ENCODE assay signal across 1 cellular context in the genomic region with DNA sequence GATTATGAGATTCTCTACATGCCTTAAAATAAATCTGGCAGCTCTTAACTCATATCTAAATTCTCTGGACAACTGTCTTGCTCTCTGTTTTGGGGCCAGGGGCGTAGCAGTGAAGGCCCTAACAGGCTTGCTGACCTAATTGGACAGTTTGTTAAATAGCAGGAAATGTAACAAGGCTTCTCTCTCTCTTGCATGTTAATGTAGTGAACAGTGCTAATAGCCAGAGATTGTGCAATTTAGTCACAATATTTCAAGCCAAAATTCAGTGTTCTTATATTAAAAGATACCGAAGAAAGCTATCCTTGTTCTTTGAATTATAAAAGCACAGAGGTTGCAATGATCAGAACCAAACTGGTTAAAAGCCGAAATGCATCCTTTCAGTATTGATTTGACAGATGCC.
TF ChIP-seq lines count a peak whose summit lies in the region.

No MANE protein-coding gene starts in this region.

TF ChIP-seq in endothelial cell of umbilical vein, 7 proteins besides CTCF, POLR2A, EP300 and RAD21:
- no peak for TF ChIP-seq JUN (IDR thresholded peaks at IDR 0.05; ENCODE audit: borderline replicate concordance, insufficient read depth, insufficient read length, low read depth)
